ENCODE assay signal across 8 cellular contexts in genomic region chr9:6106576-6107339, GRCh38.
DNase-seq lines count a peak whose midpoint lies in the region; ATAC-seq and TF ChIP-seq lines count a peak whose summit lies in the region.

No MANE protein-coding gene starts in this region.

- no peak for TF ChIP-seq CTCF in CD4-positive, alpha-beta T cell (IDR thresholded peaks at IDR 0.05)
- TF ChIP-seq CTCF in fibroblast of mammary gland (conservative IDR thresholded peaks at IDR 0.05; ENCODE audit: control insufficient read depth, insufficient read depth, low read depth, low read length) (peak; percentile 42), osteocyte (IDR thresholded peaks at IDR 0.05) (peak; percentile 44), vagina (IDR thresholded peaks at IDR 0.05) (no peak)

- no peak overlapping the region for H3K27ac ChIP-seq in CD4-positive, alpha-beta T cell (ENCODE audit: low read depth, low read length)
- no peak overlapping the region for H3K27ac ChIP-seq in SJCRH30
- no peak overlapping the region for H3K27ac ChIP-seq in vagina

- intact Hi-C loops in CD4-positive, alpha-beta T cell (cut with DNase I, micrococcal nuclease), result no loop called here
- intact Hi-C loops in vagina (cut with DNase I), result no loop called here

- H3K27me3 Mint-ChIP-seq in CD4-positive, alpha-beta T cell, result no peaks in the 10 kb centered on the region
- peaks cover 2% of the 10 kb centered on the region for H3K27me3 Mint-ChIP-seq in osteocyte (ENCODE audit: unreplicated experiment)

- peaks cover 44% of the 10 kb centered on the region for H3K4me1 Mint-ChIP-seq in CD4-positive, alpha-beta T cell (ENCODE audit: low read depth)
- H3K4me1 Mint-ChIP-seq in osteocyte (ENCODE audit: unreplicated experiment), result no peaks in the 10 kb centered on the region

- H3K27ac Mint-ChIP-seq in CD4-positive, alpha-beta T cell, result no peak overlapping the region
- H3K27ac Mint-ChIP-seq in osteocyte (ENCODE audit: unreplicated experiment), result no peak overlapping the region

- no peak for DNase-seq in CD4-positive, alpha-beta T cell
- DNase-seq in SJCRH30 (peak; percentile 4 to 34), fibroblast of mammary gland (ENCODE audit: low read depth) (peak; percentile 56), osteocyte (ENCODE audit: extremely low spot score, unreplicated experiment) (no peak), vagina (ENCODE audit: extremely low spot score in 2 of 2) (no peak)

- no peak for TF ChIP-seq POLR2A in vagina (IDR thresholded peaks at IDR 0.05)

- ATAC-seq in CD4-positive, alpha-beta T cell (ENCODE audit: poor library complexity), result peak; percentile 48
- ATAC-seq in GM19025 (IDR thresholded peaks at IDR 0.05; ENCODE audit: low read depth, unreplicated experiment) (peak; percentile 66), HG03460 (IDR thresholded peaks at IDR 0.05; ENCODE audit: unreplicated experiment) (peak; percentile 77)
- no peak for ATAC-seq in activated CD4-positive, CD25-positive, alpha-beta regulatory T cell treated with anti-CD3 and anti-CD28 coated beads, Interleukin-2, amount 50 U/mL, for 24 hours

- H3K9me3 ChIP-seq in CD4-positive, alpha-beta T cell (ENCODE audit: control insufficient read depth, low read length), result no peaks in the 10 kb centered on the region
- no peaks in the 10 kb centered on the region for H3K9me3 ChIP-seq in SJCRH30 (replicated peaks)
- H3K9me3 ChIP-seq in vagina, result no peaks in the 10 kb centered on the region

- H3K36me3 ChIP-seq in SJCRH30 (no peaks in the 10 kb centered on the region), vagina (no peaks in the 10 kb centered on the region)

- CTCF ChIA-PET in CD4-positive, alpha-beta T cell (lab: Charles Lee), result no interaction called here

- H3K27me3 ChIP-seq in CD4-positive, alpha-beta T cell (ENCODE audit: control insufficient read depth, insufficient read depth, low read length), result no peaks in the 10 kb centered on the region
- H3K27me3 ChIP-seq in SJCRH30 (no peaks in the 10 kb centered on the region), vagina (no peaks in the 10 kb centered on the region)

- POLR2A ChIA-PET in CD4-positive, alpha-beta T cell (lab: Charles Lee), result interaction anchor here (0.6 kb wide), 1 partner anchor 346 kb away, joined by 3 read pairs; no protein-coding TSS in a partner anchor

- H3K36me3 Mint-ChIP-seq in CD4-positive, alpha-beta T cell (ENCODE audit: low read depth), result no peaks in the 10 kb centered on the region
- H3K36me3 Mint-ChIP-seq in osteocyte (ENCODE audit: unreplicated experiment), result no peaks in the 10 kb centered on the region

- no peak overlapping the region for H3K4me3 ChIP-seq in SJCRH30
- H3K4me3 ChIP-seq in fibroblast of mammary gland (ENCODE audit: control insufficient read depth, low read depth, low read length), result no peak overlapping the region
- no peak overlapping the region for H3K4me3 ChIP-seq in vagina

- H3K4me1 ChIP-seq in SJCRH30 (peaks cover 13% of the 10 kb centered on the region), vagina (peaks cover 9% of the 10 kb centered on the region)

- H3K9me3 Mint-ChIP-seq in CD4-positive, alpha-beta T cell, result no peaks in the 10 kb centered on the region
- H3K9me3 Mint-ChIP-seq in osteocyte (ENCODE audit: unreplicated experiment), result no peaks in the 10 kb centered on the region

- H3K4me3 Mint-ChIP-seq in CD4-positive, alpha-beta T cell, result no peak overlapping the region
- no peak overlapping the region for H3K4me3 Mint-ChIP-seq in osteocyte (ENCODE audit: unreplicated experiment)

Comparison
In these comparisons a context has a peak if more than half of its experiments do, and no peak if none do; other contexts are left out.
1. ATAC-seq: peak in CD4-positive, alpha-beta T cell (single experiment), GM19025 (single experiment) and HG03460 (single experiment); none in activated CD4-positive, CD25-positive, alpha-beta regulatory T cell treated with anti-CD3 and anti-CD28 coated beads, Interleukin-2, amount 50 U/mL, for 24 hours (0 of 2).
2. DNase-seq: peak in SJCRH30 (2 of 2) and fibroblast of mammary gland (single experiment); none in CD4-positive, alpha-beta T cell (0 of 10), osteocyte (single experiment) and vagina (0 of 2).
3. CTCF ChIP-seq: peak in fibroblast of mammary gland (single experiment) and osteocyte (single experiment); none in CD4-positive, alpha-beta T cell (single experiment) and vagina (0 of 3).